In the genomic region with DNA sequence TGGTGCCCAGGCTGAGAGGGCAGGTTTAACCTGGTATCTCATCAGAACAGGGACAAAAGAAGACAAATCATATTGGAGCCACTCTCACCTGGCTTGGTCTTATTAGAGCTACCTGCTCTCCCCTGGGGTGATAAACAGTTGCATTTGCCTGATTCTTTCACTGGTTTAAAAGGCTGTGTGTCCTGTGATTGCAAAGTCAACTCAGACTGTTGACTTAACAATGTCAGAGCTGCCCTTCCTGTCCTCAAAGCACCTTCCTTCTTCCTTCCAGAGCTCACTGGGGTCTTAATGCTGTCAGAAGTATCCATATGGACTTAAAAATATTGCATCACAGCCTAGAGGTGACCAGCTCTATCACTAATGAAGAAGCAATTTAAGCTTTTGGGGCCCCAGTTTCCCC, we compare ENCODE assay signal across 3 cellular contexts.
"Had no signal": no experiment of that assay in that cellular context is flagged by ENCODE, and none has a peak within 500 bp of the region (broad histone marks: within the 10 kb centered on the region; RNA-seq: fewer than 3 reads in every experiment).

No MANE protein-coding gene starts in this region.

- H3K4me1 ChIP-seq: gastroesophageal sphincter had no signal

- H3K27ac ChIP-seq: epithelial cell of prostate, gastroesophageal sphincter had no signal

- H3K27me3 ChIP-seq: gastroesophageal sphincter had no signal

- H3K9me3 ChIP-seq: gastroesophageal sphincter had no signal

- H3K36me3 ChIP-seq: gastroesophageal sphincter had no signal

- H3K4me3 ChIP-seq: gastroesophageal sphincter, smooth muscle cell had no signal
